In the genomic region with DNA sequence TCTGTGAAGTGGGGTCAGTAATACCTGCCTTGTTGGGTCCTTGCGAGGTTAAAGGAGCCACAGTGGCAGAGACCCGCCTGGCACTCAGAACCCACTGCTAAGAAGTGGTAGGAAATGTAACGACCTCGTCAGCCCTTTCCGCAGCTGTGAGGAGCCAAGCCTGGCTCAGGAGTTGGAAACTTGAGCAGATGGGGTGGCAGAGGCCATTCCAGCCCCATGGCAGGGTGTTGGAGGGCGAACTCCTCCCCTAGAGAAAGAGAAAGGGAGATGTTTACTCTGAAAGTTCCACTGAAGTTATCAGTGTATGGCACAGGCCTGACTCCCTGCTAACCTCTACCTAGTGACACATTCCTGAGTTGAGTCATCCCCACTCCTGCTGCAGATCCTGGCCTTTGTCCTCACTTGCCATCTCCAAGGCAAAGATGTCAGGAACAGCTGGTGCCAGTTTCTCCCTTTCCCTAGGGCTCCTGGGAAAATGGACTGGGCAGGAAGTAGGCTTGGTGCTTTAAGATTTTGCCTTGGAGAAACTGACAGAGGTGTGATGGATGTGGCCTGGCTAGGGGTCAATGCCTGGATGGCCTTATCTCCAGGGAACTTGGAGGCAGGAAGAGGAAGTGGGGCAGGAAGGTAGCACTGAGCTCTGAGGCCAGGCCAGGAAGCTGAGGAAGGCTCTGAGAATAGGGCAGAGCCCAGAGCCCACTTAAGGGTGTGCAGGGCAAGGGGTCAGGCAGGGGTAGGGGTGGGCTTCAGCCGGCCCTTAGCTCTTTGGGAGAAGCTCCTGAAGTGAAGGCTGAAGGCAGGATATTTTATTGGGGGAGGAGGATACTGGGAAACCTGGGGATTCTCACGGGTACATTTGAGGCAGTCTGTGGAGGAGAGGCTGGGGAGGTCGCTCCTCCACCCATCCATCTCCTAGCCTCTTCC, we compare ENCODE assay signal across 8 cellular contexts. TPM values are rescaled to one million over a fixed set of nuclear protein-coding genes. Genes with fewer than 3 reads are reported as not detected.
A peak's percentile ranks its signal among the peaks of the same experiment; 100 is the strongest.
DNase-seq lines count a peak whose midpoint lies in the region; ATAC-seq and TF ChIP-seq lines count a peak whose summit lies in the region.

No MANE protein-coding gene starts in this region.

- peak overlapping the region in 4 of 5 experiments; percentile 35 to 60 (median 39) for H3K4me3 Mint-ChIP-seq in brain
- H3K4me3 Mint-ChIP-seq in stimulated activated naive CD8-positive, alpha-beta T cell treated with anti-CD3 and anti-CD28 coated beads, Interleukin-15, amount 100 ng/mL, for 72 hours: peak overlapping the region; percentile 82 to 87

- peaks cover 91% of the 10 kb centered on the region for H3K27me3 Mint-ChIP-seq in brain
- no peaks in the 10 kb centered on the region for H3K27me3 Mint-ChIP-seq in stimulated activated naive CD8-positive, alpha-beta T cell treated with anti-CD3 and anti-CD28 coated beads, Interleukin-15, amount 100 ng/mL, for 72 hours

- H3K36me3 ChIP-seq in NT2/D1 (ENCODE audit: insufficient read depth, insufficient read length, low read length) (no peaks in the 10 kb centered on the region), kidney epithelial cell (ENCODE audit: control insufficient read depth, insufficient read depth, low read length) (no peaks in the 10 kb centered on the region)

- H3K9me3 ChIP-seq in NT2/D1 (ENCODE audit: insufficient read depth, low read length): no peaks in the 10 kb centered on the region

- H3K27ac Mint-ChIP-seq in brain: peak overlapping the region in 3 of 5 experiments; percentile 9 to 56 (median 45)
- peak overlapping the region; percentile 81 to 88 for H3K27ac Mint-ChIP-seq in stimulated activated naive CD8-positive, alpha-beta T cell treated with anti-CD3 and anti-CD28 coated beads, Interleukin-15, amount 100 ng/mL, for 72 hours

- TF ChIP-seq CTCF in brain (conservative IDR thresholded peaks at IDR 0.05) (no peak), kidney epithelial cell (IDR thresholded peaks at IDR 0.05; ENCODE audit: insufficient read depth, low read length, poor library complexity, severe bottlenecking) (no peak)

- H3K9ac ChIP-seq in NT2/D1 (ENCODE audit: insufficient read length, low read depth): peak overlapping the region; percentile 56

- peaks cover 51% of the 10 kb centered on the region for H3K27me3 ChIP-seq in NT2/D1 (ENCODE audit: insufficient read depth, insufficient read length)
- H3K27me3 ChIP-seq in kidney epithelial cell (ENCODE audit: control insufficient read depth, insufficient read depth, low read length): no peaks in the 10 kb centered on the region

- ATAC-seq in GM21717 (IDR thresholded peaks at IDR 0.05; ENCODE audit: unreplicated experiment): peak; percentile 44
- peak; percentile 76 for ATAC-seq in stimulated activated naive CD8-positive, alpha-beta T cell treated with anti-CD3 and anti-CD28 coated beads, Interleukin-15, amount 100 ng/mL, for 72 hours

- peaks cover 0 to 1% (median 0%) of the 10 kb centered on the region in 5 experiments for H3K9me3 Mint-ChIP-seq in brain
- H3K9me3 Mint-ChIP-seq in stimulated activated naive CD8-positive, alpha-beta T cell treated with anti-CD3 and anti-CD28 coated beads, Interleukin-15, amount 100 ng/mL, for 72 hours: no peaks in the 10 kb centered on the region

- H3K4me1 ChIP-seq in NT2/D1 (ENCODE audit: insufficient read depth, insufficient read length): peaks cover 7% of the 10 kb centered on the region

- H3K4me1 Mint-ChIP-seq in brain: peaks cover 13% of the 10 kb centered on the region
- H3K4me1 Mint-ChIP-seq in stimulated activated naive CD8-positive, alpha-beta T cell treated with anti-CD3 and anti-CD28 coated beads, Interleukin-15, amount 100 ng/mL, for 72 hours: peaks cover 66% of the 10 kb centered on the region

- H3K36me3 Mint-ChIP-seq in brain: no peaks in the 10 kb centered on the region

- DNase-seq in EH (ENCODE audit: low read depth): peak; percentile 84
- DNase-seq in NT2/D1 (ENCODE audit: low read depth, low spot score): no peak
- DNase-seq in kidney epithelial cell (ENCODE audit: low read depth): no peak
- peak; percentile 15 to 26 for DNase-seq in stimulated activated naive CD8-positive, alpha-beta T cell treated with anti-CD3 and anti-CD28 coated beads, Interleukin-15, amount 100 ng/mL, for 72 hours
- no peak for DNase-seq in NCI-H2227 treated with DMSO at 0.1 percent for 48 hours (lab: John Stamatoyannopoulos, UW)
- no peak for DNase-seq in NCI-H1092 (lab: John Stamatoyannopoulos, UW)

- H3K4me3 ChIP-seq in NT2/D1 (ENCODE audit: insufficient read length, low read depth): peak overlapping the region; percentile 43
- peak overlapping the region; percentile 39 for H3K4me3 ChIP-seq in kidney epithelial cell (ENCODE audit: low read depth, low read length)

RNA-seq across cellular contexts. Expression of a gene that starts 0.9 kb away (rescaled TPM):
- 37.0 TPM for polyA plus RNA-seq in brain (ENCODE audit: insufficient read depth, low read depth, low replicate concordance)
- 16.5 and 28.5 TPM in 2 replicates for total RNA-seq in kidney epithelial cell

RNA-seq across cellular contexts. Expression of a gene that starts 7.7 kb away (rescaled TPM):
- 14.1 TPM for polyA plus RNA-seq in brain (ENCODE audit: insufficient read depth, low read depth, low replicate concordance)
- total RNA-seq in kidney epithelial cell: 42.3 and 53.5 TPM in 2 replicates

RNA-seq across cellular contexts. Expression of a gene that starts 10.4 kb away (rescaled TPM):
- polyA plus RNA-seq in brain (ENCODE audit: insufficient read depth, low read depth, low replicate concordance): 145 TPM
- 220 and 271 TPM in 2 replicates for total RNA-seq in kidney epithelial cell

RNA-seq across cellular contexts. Expression of a gene that starts 17.4 kb away (rescaled TPM):
- 5.6 TPM for polyA plus RNA-seq in brain (ENCODE audit: insufficient read depth, low read depth, low replicate concordance)
- total RNA-seq in kidney epithelial cell: 19.1 and 24.4 TPM in 2 replicates

RNA-seq across cellular contexts. Expression of a gene that starts 23.8 kb away (rescaled TPM):
- polyA plus RNA-seq in brain (ENCODE audit: insufficient read depth, low read depth, low replicate concordance): 33.4 TPM
- total RNA-seq in kidney epithelial cell: 25.7 and 37.0 TPM in 2 replicates

Comparison
In these comparisons a context has a peak if more than half of its experiments do, and no peak if none do; other contexts are left out.
1. DNase-seq: peak in EH (single experiment) and stimulated activated naive CD8-positive, alpha-beta T cell treated with anti-CD3 and anti-CD28 coated beads, Interleukin-15, amount 100 ng/mL, for 72 hours (2 of 2); none in NT2/D1 (single experiment), kidney epithelial cell (single experiment), NCI-H2227 treated with DMSO at 0.1 percent for 48 hours (single experiment) and NCI-H1092 (single experiment).